Comparison of ENCODE assay signal across 18 cellular contexts in the genomic region with DNA sequence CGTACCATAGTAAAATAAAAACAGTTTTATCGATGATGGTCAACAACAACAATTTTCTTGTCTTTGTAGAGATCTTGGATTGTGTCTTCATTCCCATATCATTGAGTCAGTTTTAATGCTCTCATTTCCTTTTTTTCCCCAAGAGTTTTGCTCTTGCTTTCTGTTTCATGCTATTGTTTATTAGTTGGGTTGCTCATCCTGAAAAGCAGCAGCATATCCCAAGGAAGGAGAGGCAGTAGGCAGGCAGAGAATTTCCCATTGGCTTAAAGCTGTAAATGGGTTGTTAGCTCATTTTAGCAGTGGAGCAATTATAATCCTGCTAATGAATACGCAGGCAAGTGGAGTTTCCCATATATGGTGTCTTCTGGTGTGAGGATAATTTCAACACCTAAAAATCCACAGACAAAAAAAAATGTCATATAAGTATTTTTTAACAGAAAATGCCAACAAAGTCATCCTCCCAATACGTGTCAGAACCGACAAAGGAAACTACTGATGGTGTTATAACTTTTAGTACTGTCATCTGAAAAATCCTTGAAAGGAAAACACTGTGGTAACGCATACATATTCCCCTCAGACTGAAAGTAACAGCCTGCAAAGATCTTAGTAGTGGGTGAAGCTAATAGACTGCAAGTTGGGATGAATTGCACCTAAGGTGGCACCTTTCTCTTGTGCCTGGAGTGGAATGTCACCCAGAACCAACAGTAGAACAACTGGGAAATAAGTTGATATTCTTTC.
DNase-seq lines count a peak whose midpoint lies in the region; ATAC-seq lines count a peak whose summit lies in the region.
"Had no signal": no experiment of that assay in that cellular context is flagged by ENCODE, and none has a peak within 500 bp of the region (broad histone marks: within the 10 kb centered on the region; RNA-seq: fewer than 3 reads in every experiment).

No MANE protein-coding gene starts in this region.

- peak; percentile 69 for ATAC-seq in stimulated activated naive CD8-positive, alpha-beta T cell treated with anti-CD3 and anti-CD28 coated beads, Interleukin-15, amount 100 ng/mL, for 72 hours
- ATAC-seq in stimulated activated naive CD8-positive, alpha-beta T cell treated with anti-CD3 and anti-CD28 coated beads, Interleukin-15, Interleukin-2, amounts not matched to agents 100 U/mL and 50 U/mL, for 24 hours: no peak
- ATAC-seq: Right ventricle myocardium inferior had no signal

- no peaks in the 10 kb centered on the region for H3K9me3 ChIP-seq in mesodermal cell (ENCODE audit: control insufficient read depth, low read length)
- H3K9me3 ChIP-seq: BLaER1 treated with 17β-estradiol and CSF1 and Interleukin-3, amounts not matched to agents 10 nM and 100 nM; Peyer's patch had no signal

- peak; percentile 14 for DNase-seq in NCI-H1105 treated with DMSO at 0.1 percent for 48 hours (lab: John Stamatoyannopoulos, UW)
- DNase-seq in NCI-H1105 (lab: John Stamatoyannopoulos, UW): no peak
- no peak for DNase-seq in stimulated activated naive CD8-positive, alpha-beta T cell treated with anti-CD3 and anti-CD28 coated beads, Interleukin-15, amount 100 ng/mL, for 72 hours
- DNase-seq in stimulated activated naive CD8-positive, alpha-beta T cell treated with anti-CD3 and anti-CD28 coated beads, Interleukin-15, Interleukin-2, amounts not matched to agents 100 U/mL and 50 U/mL, for 24 hours: no peak
- DNase-seq in DMS 273 (lab: John Stamatoyannopoulos, UW; ENCODE audit: unreplicated experiment): no peak
- no peak for DNase-seq in AG08395 (ENCODE audit: low spot score)
- no peak for DNase-seq in iPS-NIHi11 (ENCODE audit: low spot score)
- DNase-seq: CD8-positive, alpha-beta memory T cell; GF-D8; GOT3; KG1; NCI-H1048; NCI-H2081 treated with DMSO at 0.1 percent for 48 hours; Peyer's patch had no signal

- no peaks in the 10 kb centered on the region for H3K36me3 ChIP-seq in mesodermal cell (ENCODE audit: control insufficient read depth, insufficient read depth, low read length)
- H3K36me3 ChIP-seq: Peyer's patch had no signal

- H3K4me3 ChIP-seq in mesodermal cell (ENCODE audit: extremely low read depth, insufficient read depth, low read length, poor library complexity, severe bottlenecking): no peak overlapping the region
- H3K4me3 ChIP-seq: BLaER1 treated with 17β-estradiol and CSF1 and Interleukin-3, amounts not matched to agents 10 nM and 100 nM; Peyer's patch had no signal

- H3K4me1 Mint-ChIP-seq in stimulated activated naive CD8-positive, alpha-beta T cell treated with anti-CD3 and anti-CD28 coated beads, Interleukin-15, amount 100 ng/mL, for 72 hours: peaks cover 16% of the 10 kb centered on the region

- H3K27ac Mint-ChIP-seq in stimulated activated naive CD8-positive, alpha-beta T cell treated with anti-CD3 and anti-CD28 coated beads, Interleukin-15, amount 100 ng/mL, for 72 hours: no peak overlapping the region

- H3K27me3 Mint-ChIP-seq in stimulated activated naive CD8-positive, alpha-beta T cell treated with anti-CD3 and anti-CD28 coated beads, Interleukin-15, amount 100 ng/mL, for 72 hours: no peaks in the 10 kb centered on the region
- H3K27me3 Mint-ChIP-seq: CD8-positive, alpha-beta memory T cell had no signal

- H3K27ac ChIP-seq in mesodermal cell (ENCODE audit: low read depth, low read length, severe bottlenecking): peak overlapping the region; percentile 58
- H3K27ac ChIP-seq: 22Rv1; BLaER1 treated with 17β-estradiol and CSF1 and Interleukin-3, amounts not matched to agents 10 nM and 100 nM; Peyer's patch had no signal

- no peaks in the 10 kb centered on the region for H3K9me3 Mint-ChIP-seq in stimulated activated naive CD8-positive, alpha-beta T cell treated with anti-CD3 and anti-CD28 coated beads, Interleukin-15, amount 100 ng/mL, for 72 hours
- H3K9me3 Mint-ChIP-seq: CD8-positive, alpha-beta memory T cell had no signal

- H3K4me1 ChIP-seq in mesodermal cell (ENCODE audit: control insufficient read depth, insufficient read depth, low read length, poor library complexity, severe bottlenecking): peaks cover 32% of the 10 kb centered on the region
- H3K4me1 ChIP-seq: Peyer's patch had no signal

- no peak overlapping the region for H3K4me3 Mint-ChIP-seq in stimulated activated naive CD8-positive, alpha-beta T cell treated with anti-CD3 and anti-CD28 coated beads, Interleukin-15, amount 100 ng/mL, for 72 hours
- H3K4me3 Mint-ChIP-seq: CD8-positive, alpha-beta memory T cell had no signal

- WGBS in mesodermal cell (ENCODE audit: insufficient coverage in 2 of 2), 2 experiments: 100% methylated on average over 1 of the region's 6 CpGs; no CpG with 5 or more reads in 1 of the 2 experiments
